In genomic region chr11:76322593-76323341, GRCh38 we compare ENCODE assay signal across 1 cellular context.
TF ChIP-seq lines count a peak whose summit lies in the region.

No MANE protein-coding gene starts in this region.

TF ChIP-seq in GM23338, 12 proteins besides CTCF, POLR2A, EP300 and RAD21 (continued from another document):
- TF ChIP-seq REST (IDR thresholded peaks at IDR 0.05; ENCODE audit: unreplicated experiment) = no peak
- TF ChIP-seq, protein P1, sequence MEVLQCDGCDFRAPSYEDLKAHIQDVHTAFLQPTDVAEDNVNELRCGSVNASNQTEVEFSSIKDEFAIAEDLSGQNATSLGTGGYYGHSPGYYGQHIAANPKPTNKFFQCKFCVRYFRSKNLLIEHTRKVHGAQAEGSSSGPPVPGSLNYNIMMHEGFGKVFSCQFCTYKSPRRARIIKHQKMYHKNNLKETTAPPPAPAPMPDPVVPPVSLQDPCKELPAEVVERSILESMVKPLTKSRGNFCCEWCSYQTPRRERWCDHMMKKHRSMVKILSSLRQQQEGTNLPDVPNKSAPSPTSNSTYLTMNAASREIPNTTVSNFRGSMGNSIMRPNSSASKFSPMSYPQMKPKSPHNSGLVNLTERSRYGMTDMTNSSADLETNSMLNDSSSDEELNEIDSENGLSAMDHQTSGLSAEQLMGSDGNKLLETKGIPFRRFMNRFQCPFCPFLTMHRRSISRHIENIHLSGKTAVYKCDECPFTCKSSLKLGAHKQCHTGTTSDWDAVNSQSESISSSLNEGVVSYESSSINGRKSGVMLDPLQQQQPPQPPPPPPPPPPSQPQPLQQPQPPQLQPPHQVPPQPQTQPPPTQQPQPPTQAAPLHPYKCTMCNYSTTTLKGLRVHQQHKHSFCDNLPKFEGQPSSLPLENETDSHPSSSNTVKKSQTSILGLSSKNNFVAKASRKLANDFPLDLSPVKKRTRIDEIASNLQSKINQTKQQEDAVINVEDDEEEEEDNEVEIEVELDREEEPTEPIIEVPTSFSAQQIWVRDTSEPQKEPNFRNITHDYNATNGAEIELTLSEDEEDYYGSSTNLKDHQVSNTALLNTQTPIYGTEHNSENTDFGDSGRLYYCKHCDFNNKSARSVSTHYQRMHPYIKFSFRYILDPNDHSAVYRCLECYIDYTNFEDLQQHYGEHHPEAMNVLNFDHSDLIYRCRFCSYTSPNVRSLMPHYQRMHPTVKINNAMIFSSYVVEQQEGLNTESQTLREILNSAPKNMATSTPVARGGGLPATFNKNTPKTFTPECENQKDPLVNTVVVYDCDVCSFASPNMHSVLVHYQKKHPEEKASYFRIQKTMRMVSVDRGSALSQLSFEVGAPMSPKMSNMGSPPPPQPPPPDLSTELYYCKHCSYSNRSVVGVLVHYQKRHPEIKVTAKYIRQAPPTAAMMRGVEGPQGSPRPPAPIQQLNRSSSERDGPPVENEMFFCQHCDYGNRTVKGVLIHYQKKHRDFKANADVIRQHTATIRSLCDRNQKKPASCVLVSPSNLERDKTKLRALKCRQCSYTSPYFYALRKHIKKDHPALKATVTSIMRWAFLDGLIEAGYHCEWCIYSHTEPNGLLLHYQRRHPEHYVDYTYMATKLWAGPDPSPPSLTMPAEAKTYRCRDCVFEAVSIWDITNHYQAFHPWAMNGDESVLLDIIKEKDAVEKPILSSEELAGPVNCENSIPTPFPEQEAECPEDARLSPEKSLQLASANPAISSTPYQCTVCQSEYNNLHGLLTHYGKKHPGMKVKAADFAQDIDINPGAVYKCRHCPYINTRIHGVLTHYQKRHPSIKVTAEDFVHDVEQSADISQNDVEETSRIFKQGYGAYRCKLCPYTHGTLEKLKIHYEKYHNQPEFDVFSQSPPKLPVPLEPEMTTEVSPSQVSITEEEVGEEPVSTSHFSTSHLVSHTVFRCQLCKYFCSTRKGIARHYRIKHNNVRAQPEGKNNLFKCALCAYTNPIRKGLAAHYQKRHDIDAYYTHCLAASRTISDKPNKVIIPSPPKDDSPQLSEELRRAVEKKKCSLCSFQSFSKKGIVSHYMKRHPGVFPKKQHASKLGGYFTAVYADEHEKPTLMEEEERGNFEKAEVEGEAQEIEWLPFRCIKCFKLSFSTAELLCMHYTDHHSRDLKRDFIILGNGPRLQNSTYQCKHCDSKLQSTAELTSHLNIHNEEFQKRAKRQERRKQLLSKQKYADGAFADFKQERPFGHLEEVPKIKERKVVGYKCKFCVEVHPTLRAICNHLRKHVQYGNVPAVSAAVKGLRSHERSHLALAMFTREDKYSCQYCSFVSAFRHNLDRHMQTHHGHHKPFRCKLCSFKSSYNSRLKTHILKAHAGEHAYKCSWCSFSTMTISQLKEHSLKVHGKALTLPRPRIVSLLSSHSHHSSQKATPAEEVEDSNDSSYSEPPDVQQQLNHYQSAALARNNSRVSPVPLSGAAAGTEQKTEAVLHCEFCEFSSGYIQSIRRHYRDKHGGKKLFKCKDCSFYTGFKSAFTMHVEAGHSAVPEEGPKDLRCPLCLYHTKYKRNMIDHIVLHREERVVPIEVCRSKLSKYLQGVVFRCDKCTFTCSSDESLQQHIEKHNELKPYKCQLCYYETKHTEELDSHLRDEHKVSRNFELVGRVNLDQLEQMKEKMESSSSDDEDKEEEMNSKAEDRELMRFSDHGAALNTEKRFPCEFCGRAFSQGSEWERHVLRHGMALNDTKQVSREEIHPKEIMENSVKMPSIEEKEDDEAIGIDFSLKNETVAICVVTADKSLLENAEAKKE (CRISPR knock-in tag; IDR thresholded peaks at IDR 0.05) = no peak
